8 cellular contexts compared by ENCODE assay signal in the genomic region with DNA sequence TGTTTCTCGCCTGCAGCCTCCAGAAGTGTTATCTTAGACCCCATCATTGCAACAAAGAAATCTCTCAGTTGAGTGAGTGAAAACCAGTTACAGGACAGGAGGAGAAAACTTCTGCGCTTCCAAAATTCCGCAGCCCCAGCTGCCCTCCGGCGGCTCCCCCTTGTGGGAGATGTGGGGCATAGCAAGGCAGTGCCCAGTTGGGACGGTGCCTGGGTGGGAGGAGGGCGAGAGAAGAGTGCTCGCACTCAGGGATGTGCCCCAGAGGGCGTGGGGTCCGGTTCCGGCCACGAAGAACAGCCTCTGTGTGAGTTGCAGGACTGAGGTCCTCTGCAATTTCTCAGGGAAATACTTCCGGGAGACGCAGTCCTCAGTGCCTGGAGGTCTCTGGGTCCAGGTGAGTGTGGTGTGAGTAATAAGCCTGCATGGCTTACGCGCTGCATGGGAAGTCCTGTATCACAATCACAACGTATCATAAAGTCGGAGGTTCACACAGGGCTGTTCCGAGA.
A peak's percentile ranks its signal among the peaks of the same experiment; 100 is the strongest.
DNase-seq lines count a peak whose midpoint lies in the region; ATAC-seq and TF ChIP-seq lines count a peak whose summit lies in the region.

No MANE protein-coding gene starts in this region.

- CTCF ChIA-PET in RWPE1 (lab: Yijun Ruan, JAX): interaction anchor here (0.6 to 3.1 kb wide), 16 partner anchors 11 to 590 kb away, joined by 3 to 24 read pairs (median 3); no protein-coding TSS in a partner anchor

- TF ChIP-seq EP300 in sigmoid colon (IDR thresholded peaks at IDR 0.05): no peak

- no peak for TF ChIP-seq POLR2A in sigmoid colon (IDR thresholded peaks at IDR 0.05)

- H3K9me3 ChIP-seq in sigmoid colon: no peaks in the 10 kb centered on the region

- peaks cover 0 to 37% (median 19%) of the 10 kb centered on the region in 4 donors for H3K4me1 ChIP-seq in sigmoid colon

- TF ChIP-seq CTCF in RWPE1 (conservative IDR thresholded peaks at IDR 0.05; ENCODE audit: low read depth): peak; percentile 98
- peak; percentile 100 for TF ChIP-seq CTCF in astrocyte of the cerebellum (IDR thresholded peaks at IDR 0.05; ENCODE audit: low read depth, low read length, missing control alignments)
- TF ChIP-seq CTCF in sigmoid colon (IDR thresholded peaks at IDR 0.05): peak; percentile 91 to 99 (median 92)

- 6 to 23% methylated on average over 19 of the region's 19 CpGs for WGBS in sigmoid colon, 2 donors

- ATAC-seq in GM18508 (IDR thresholded peaks at IDR 0.05; ENCODE audit: insufficient read depth, unreplicated experiment) (peak; percentile 61), HG03175 (IDR thresholded peaks at IDR 0.05; ENCODE audit: unreplicated experiment) (peak; percentile 74)

- in situ Hi-C loops in astrocyte of the cerebellum (cut with HindIII; ENCODE audit: low sequenced_read_pairs): no loop called here

- intact Hi-C loops in sigmoid colon (cut with DNase I): loop anchor here (1.0 to 10.0 kb wide), 6 partner anchors 46 to 548 kb away; no protein-coding TSS in a partner anchor

- DNase-seq in AG08396 (ENCODE audit: low spot score) (peak; percentile 73), RWPE1 (ENCODE audit: low spot score) (peak; percentile 81), astrocyte of the cerebellum (ENCODE audit: low read depth) (no peak), iPS DF 19.7 (ENCODE audit: low read depth, low spot score) (peak; percentile 9), sigmoid colon (peak; percentile 89), NCI-H1436 (lab: John Stamatoyannopoulos, UW) (no peak)

- POLR2A ChIA-PET in RWPE1 (lab: Yijun Ruan, JAX; ENCODE audit: low non-redundant PET): no interaction called here

- no peaks in the 10 kb centered on the region for H3K36me3 ChIP-seq in sigmoid colon

- H3K4me3 ChIP-seq in astrocyte of the cerebellum (ENCODE audit: low read depth, low read length): peak overlapping the region; percentile 46
- H3K4me3 ChIP-seq in sigmoid colon: peak overlapping the region; percentile 30 to 54 (median 47)

- peak overlapping the region; percentile 83 for H3K27ac ChIP-seq in RWPE1
- H3K27ac ChIP-seq in sigmoid colon: peak overlapping the region; percentile 60 to 80 (median 66)

- H3K27me3 ChIP-seq in sigmoid colon: no peaks in the 10 kb centered on the region

Comparison
In these comparisons a context has a peak if more than half of its experiments do, and no peak if none do; other contexts are left out.
1. DNase-seq: peak in AG08396 (single experiment), RWPE1 (single experiment), iPS DF 19.7 (single experiment) and sigmoid colon (single experiment); none in astrocyte of the cerebellum (single experiment) and NCI-H1436 (single experiment).
2. Peak in every context shown above with its lines, with median percentiles within 50 percentile points of each other: CTCF ChIP-seq.